ENCODE assay signal across 1 cellular context in genomic region chr16:68079616-68080344, GRCh38.
TF ChIP-seq lines count a peak whose summit lies in the region.

No MANE protein-coding gene starts in this region.

TF ChIP-seq in HepG2, 621 proteins besides CTCF, POLR2A, EP300 and RAD21 (continued from another document and continues in another):
- TF ChIP-seq DZIP1 (CRISPR knock-in tag; IDR thresholded peaks at IDR 0.05) (no peak), ZNF766 (CRISPR knock-in tag; IDR thresholded peaks at IDR 0.05; ENCODE audit: borderline replicate concordance) (peak; percentile 88), SCMH1 (CRISPR knock-in tag; IDR thresholded peaks at IDR 0.05; ENCODE audit: borderline replicate concordance) (no peak), PBX2 (CRISPR knock-in tag; IDR thresholded peaks at IDR 0.05) (0 out of 2 replicates have a peak, but pooled peaks have one; percentile 14), KMT2B (CRISPR knock-in tag; IDR thresholded peaks at IDR 0.05) (no peak), MYC (CRISPR knock-in tag; IDR thresholded peaks at IDR 0.05; ENCODE audit: borderline replicate concordance) (peak; percentile 90), TAF15 (IDR thresholded peaks at IDR 0.05; ENCODE audit: low read depth, low read length, poor library complexity, severe bottlenecking) (no peak), PHF8 (CRISPR knock-in tag; IDR thresholded peaks at IDR 0.05) (peak; percentile 63), PRDM10 (CRISPR knock-in tag; IDR thresholded peaks at IDR 0.05; ENCODE audit: low read depth) (peak; percentile 71), ATRX (CRISPR knock-in tag; IDR thresholded peaks at IDR 0.05; ENCODE audit: borderline replicate concordance) (no peak), SMAD1 (CRISPR knock-in tag; IDR thresholded peaks at IDR 0.05; ENCODE audit: borderline replicate concordance, low read depth) (peak; percentile 86; the same call in 1 of the 2 replicates), ZBTB3 (CRISPR knock-in tag; IDR thresholded peaks at IDR 0.05; ENCODE audit: borderline replicate concordance, low read depth) (peak; percentile 98; the same call in 1 of the 2 replicates), MLX (CRISPR knock-in tag; IDR thresholded peaks at IDR 0.05) (peak; percentile 82), STAG1 (CRISPR knock-in tag; IDR thresholded peaks at IDR 0.05) (0 out of 2 replicates have a peak, but pooled peaks have one; percentile 5), ZNF292 (CRISPR knock-in tag; IDR thresholded peaks at IDR 0.05; ENCODE audit: borderline replicate concordance, low read depth) (peak; percentile 97), RXRA (CRISPR knock-in tag; IDR thresholded peaks at IDR 0.05) (peak; percentile 97), NFATC3 (CRISPR knock-in tag; IDR thresholded peaks at IDR 0.05) (no peak), ZMYM3 (CRISPR knock-in tag; IDR thresholded peaks at IDR 0.05) (peak; percentile 96), ZMAT5 (CRISPR knock-in tag; IDR thresholded peaks at IDR 0.05; ENCODE audit: borderline replicate concordance, low read depth) (no peak), PITX1 (CRISPR knock-in tag; IDR thresholded peaks at IDR 0.05) (peak; percentile 97), DNMT3B (CRISPR knock-in tag; conservative IDR thresholded peaks at IDR 0.05) (no peak), GPN1 (CRISPR knock-in tag; IDR thresholded peaks at IDR 0.05; ENCODE audit: borderline replicate concordance) (no peak), CEBPG (CRISPR knock-in tag; IDR thresholded peaks at IDR 0.05) (peak; percentile 48), RFX5 (IDR thresholded peaks at IDR 0.05; ENCODE audit: low read depth, low read length) (no peak), BATF2 (CRISPR knock-in tag; IDR thresholded peaks at IDR 0.05) (no peak), AGO1 (IDR thresholded peaks at IDR 0.05; ENCODE audit: low read depth, low read length, poor library complexity, severe bottlenecking) (no peak), ZZZ3 (CRISPR knock-in tag; IDR thresholded peaks at IDR 0.05; ENCODE audit: borderline replicate concordance) (no peak), CREBL2 (CRISPR knock-in tag; IDR thresholded peaks at IDR 0.05; ENCODE audit: borderline replicate concordance) (no peak; the same call in 1 of the 2 replicates), CERS6 (CRISPR knock-in tag; IDR thresholded peaks at IDR 0.05) (no peak), NR2F1 (CRISPR knock-in tag; IDR thresholded peaks at IDR 0.05) (peak; percentile 81 to 94), ZNF318 (CRISPR knock-in tag; IDR thresholded peaks at IDR 0.05) (no peak), TEAD2 (CRISPR knock-in tag; IDR thresholded peaks at IDR 0.05) (0 out of 2 replicates have a peak, but pooled peaks have one; percentile 48), ZNF619 (CRISPR knock-in tag; IDR thresholded peaks at IDR 0.05) (peak; percentile 94), SNRNP70 (IDR thresholded peaks at IDR 0.05; ENCODE audit: low read depth, low read length) (no peak)
